8 cellular contexts compared by ENCODE assay signal in genomic region chrX:46759645-46759974, GRCh38. TPM values are rescaled to one million over a fixed set of nuclear protein-coding genes. Genes with fewer than 3 reads are reported as not detected.
DNase-seq lines count a peak whose midpoint lies in the region; ATAC-seq and TF ChIP-seq lines count a peak whose summit lies in the region.

No MANE protein-coding gene starts in this region.

- CTCF ChIA-PET in PC-3 (lab: Charles Lee) = interaction anchor here (0.7 to 1.2 kb wide), 2 partner anchors 37 to 42 kb away, joined by 4 to 6 read pairs; no protein-coding TSS in a partner anchor

- in situ Hi-C loops in GM23248 (cut with MboI) = no loop called here
- in situ Hi-C loops in gastrocnemius medialis (cut with MboI; ENCODE audit: low sequenced_read_pairs in 4 of 4) = loop anchor here in 2 of 4 donors (25.0 kb wide), 1 partner anchor 278 kb away; no protein-coding TSS in a partner anchor

- BruUV-seq in PC-3 (replicated peaks; lab: Mats Ljungman, UMichigan) = TSS peak; percentile 51

- intact Hi-C loops in PC-3 (cut with micrococcal nuclease) (loop anchor here (1.0 to 10.0 kb wide), 6 partner anchors 33 to 185 kb away; partner anchors contain the start of gene CHST7), gastrocnemius medialis (cut with DNase I; ENCODE audit: low total_unique reads) (loop anchor here (1.0 to 5.0 kb wide), 4 partner anchors 37 to 333 kb away; partner anchors contain the start of gene RP2)

- POLR2A ChIA-PET in PC-3 (lab: Charles Lee; ENCODE audit: unreplicated experiment) = no interaction called here

- H3K79me2 ChIP-seq in GM23248 (ENCODE audit: insufficient read depth) = peaks cover 42% of the 10 kb centered on the region
- peaks cover 42% of the 10 kb centered on the region for H3K79me2 ChIP-seq in PC-3 (ENCODE audit: low read length)

- DNase-seq in GM23248 = peak; percentile 55
- peak; percentile 29 for DNase-seq in PC-3
- no peak for DNase-seq in epithelial cell of prostate (ENCODE audit: low read depth, low spot score)
- DNase-seq in gastrocnemius medialis = no peak

- H2AFZ ChIP-seq in GM23248 = peak overlapping the region; percentile 81
- H2AFZ ChIP-seq in PC-3 (ENCODE audit: low read length) = peak overlapping the region; percentile 80

- H3K9me3 ChIP-seq in GM23248 (ENCODE audit: low read depth) (no peaks in the 10 kb centered on the region), PC-3 (ENCODE audit: low read length) (no peaks in the 10 kb centered on the region), gastrocnemius medialis (no peaks in the 10 kb centered on the region)

- H4K20me1 ChIP-seq in GM23248 (ENCODE audit: insufficient read depth) = no peaks in the 10 kb centered on the region
- peaks cover 12% of the 10 kb centered on the region; the same call in 1 of the 2 replicates for H4K20me1 ChIP-seq in PC-3 (ENCODE audit: low read length)

- no peaks in the 10 kb centered on the region for H3K9me2 ChIP-seq in GM23248 (ENCODE audit: insufficient read depth)
- H3K9me2 ChIP-seq in PC-3 (replicated peaks; ENCODE audit: low read length) = no peaks in the 10 kb centered on the region

- TF ChIP-seq CTCF in PC-3 (conservative IDR thresholded peaks at IDR 0.05; ENCODE audit: low read depth, low read length) = no peak
- no peak for TF ChIP-seq CTCF in gastrocnemius medialis (IDR thresholded peaks at IDR 0.05 in 4 of 5, conservative IDR thresholded peaks at IDR 0.05 in 1 of 5)

- H3K9ac ChIP-seq in GM23248 (peak overlapping the region; percentile 73), PC-3 (ENCODE audit: low read length) (peak overlapping the region; percentile 55)

- WGBS in GM23248 (ENCODE audit: low coverage in 1 of 2, low lambda C conversion rate in 2 of 2, missing lambda C conversion rate in 2 of 2), 2 experiments = 32 to 60% methylated on average over 1 to 4 of the region's 4 CpGs

- peak overlapping the region; percentile 81 for H3K4me3 ChIP-seq in GM23248
- peak overlapping the region; percentile 98 for H3K4me3 ChIP-seq in PC-3 (ENCODE audit: low read length)
- H3K4me3 ChIP-seq in gastrocnemius medialis = peak overlapping the region; percentile 40 to 61 (median 54)

- no peak for TF ChIP-seq POLR2A in gastrocnemius medialis (IDR thresholded peaks at IDR 0.05)

- ATAC-seq in PC-3 (peak; percentile 2), gastrocnemius medialis (no peak), GM19463 (IDR thresholded peaks at IDR 0.05; ENCODE audit: unreplicated experiment) (no peak), GM21381 (IDR thresholded peaks at IDR 0.05; ENCODE audit: unreplicated experiment) (no peak), HG03097 (IDR thresholded peaks at IDR 0.05; ENCODE audit: low FRiP score, unreplicated experiment) (no peak), GM18858 (IDR thresholded peaks at IDR 0.05; ENCODE audit: unreplicated experiment) (no peak)

- H3F3A ChIP-seq in GM23248 (ENCODE audit: insufficient read depth) (no peaks in the 10 kb centered on the region), PC-3 (ENCODE audit: low read length, unreplicated experiment) (no peaks in the 10 kb centered on the region)

- H3K4me2 ChIP-seq in GM23248 (ENCODE audit: unreplicated experiment) (peak overlapping the region; percentile 80), PC-3 (ENCODE audit: low read length) (peak overlapping the region; percentile 85)

- no peaks in the 10 kb centered on the region for H3K36me3 ChIP-seq in GM23248 (ENCODE audit: low read depth)
- H3K36me3 ChIP-seq in PC-3 (ENCODE audit: low read depth, low read length) = no peaks in the 10 kb centered on the region
- H3K36me3 ChIP-seq in gastrocnemius medialis = no peaks in the 10 kb centered on the region

- peak overlapping the region; percentile 51 for H3K27ac ChIP-seq in GM23248
- peak overlapping the region; percentile 66 for H3K27ac ChIP-seq in PC-3 (ENCODE audit: low read length)
- peak overlapping the region; percentile 41 for H3K27ac ChIP-seq in epithelial cell of prostate
- H3K27ac ChIP-seq in gastrocnemius medialis = peak overlapping the region; percentile 61 to 79 (median 73)

- peaks cover 17% of the 10 kb centered on the region for H3K4me1 ChIP-seq in GM23248 (ENCODE audit: insufficient read depth)
- peaks cover 27% of the 10 kb centered on the region for H3K4me1 ChIP-seq in PC-3 (ENCODE audit: insufficient read depth, low read length)
- peaks cover 0 to 4% of the 10 kb centered on the region in 2 donors for H3K4me1 ChIP-seq in gastrocnemius medialis

- H3K27me3 ChIP-seq in GM23248 (replicated peaks; ENCODE audit: insufficient read depth) = no peaks in the 10 kb centered on the region
- H3K27me3 ChIP-seq in PC-3 (ENCODE audit: low read length) = no peaks in the 10 kb centered on the region
- no peaks in the 10 kb centered on the region for H3K27me3 ChIP-seq in gastrocnemius medialis

RNA-seq across cellular contexts. Expression of gene SLC9A7, which starts 0.7 kb away (rescaled TPM):
- 48.3 and 52.9 TPM in 2 replicates for total RNA-seq in GM23248 (2014; rRNA removed; shearing (Covaris generic))
- polyA plus RNA-seq in GM23248 (2016; fragmentation: Nextera tagmentation; extraction: Ambion mirVana) = 11.9 and 14.1 TPM in 2 replicates
- total RNA-seq in PC-3 (2014; rRNA removed) = 73.7 and 74.3 TPM in 2 replicates
- 10 to 100 TPM; 13.3 to 27.4 (median 20.0) TPM for total RNA-seq in gastrocnemius medialis

Comparison
In these comparisons a context has a peak if more than half of its experiments do, and no peak if none do; other contexts are left out.
1. DNase-seq: peak in GM23248 (single experiment) and PC-3 (single experiment); none in epithelial cell of prostate (single experiment) and gastrocnemius medialis (0 of 2).
2. Peak in every context shown above with its lines, with median percentiles within 50 percentile points of each other: H3K27ac ChIP-seq and H3K4me3 ChIP-seq.